In the genomic region with DNA sequence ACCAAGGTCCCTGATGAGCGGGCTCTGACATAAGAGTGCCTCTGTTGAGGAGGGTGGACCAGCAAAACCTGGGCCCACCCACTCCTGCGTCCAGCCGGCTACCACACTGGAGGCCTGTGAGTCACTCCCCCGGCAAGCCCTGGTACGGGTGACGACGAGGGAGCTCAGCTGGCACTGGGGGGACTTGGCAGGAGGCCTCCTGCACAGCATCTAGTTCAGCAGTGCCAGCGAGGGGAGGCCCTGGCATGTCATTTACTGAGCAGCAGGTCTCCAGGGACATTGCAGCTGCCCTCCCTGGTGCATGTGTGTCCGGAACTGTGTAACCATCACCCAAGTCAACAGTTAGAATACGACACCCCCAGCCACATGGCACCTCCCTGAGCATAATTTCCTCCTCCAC, we compare ENCODE assay signal across 10 cellular contexts. TPM values are rescaled to one million over a fixed set of nuclear protein-coding genes. Genes with fewer than 3 reads are reported as not detected.
DNase-seq lines count a peak whose midpoint lies in the region; ATAC-seq lines count a peak whose summit lies in the region.
"Had no signal": no experiment of that assay in that cellular context is flagged by ENCODE, and none has a peak within 500 bp of the region (broad histone marks: within the 10 kb centered on the region; RNA-seq: fewer than 3 reads in every experiment).

No MANE protein-coding gene starts in this region.

- H3K27me3 Mint-ChIP-seq in activated naive CD8-positive, alpha-beta T cell treated with anti-CD3 and anti-CD28 coated beads for 36 hours, result no peaks in the 10 kb centered on the region

- no peaks in the 10 kb centered on the region for H3K36me3 Mint-ChIP-seq in activated naive CD8-positive, alpha-beta T cell treated with anti-CD3 and anti-CD28 coated beads for 36 hours

- H3K4me1 Mint-ChIP-seq in activated naive CD8-positive, alpha-beta T cell treated with anti-CD3 and anti-CD28 coated beads for 36 hours, result peaks cover 7% of the 10 kb centered on the region
- H3K4me1 Mint-ChIP-seq: central memory CD8-positive, alpha-beta T cell had no signal

- DNase-seq in DMS153 (lab: John Stamatoyannopoulos, UW), result peak; percentile 70
- peak; percentile 52 for DNase-seq in SW480 (ENCODE audit: low spot score)
- peak; percentile 83 to 98 (median 92) for DNase-seq in head of caudate nucleus
- peak; percentile 77 for DNase-seq in sciatic nerve (ENCODE audit: low spot score)
- DNase-seq in RPMI8226, result no peak
- no peak for DNase-seq in activated naive CD8-positive, alpha-beta T cell treated with anti-CD3 and anti-CD28 coated beads for 36 hours
- DNase-seq: activated CD4-positive, alpha-beta T cell treated with anti-CD3 and anti-CD28 coated beads for 1 hour had no signal

- intact Hi-C loops in head of caudate nucleus (cut with DNase I) (no loop called here), sciatic nerve (cut with DNase I) (no loop called here)

- no peak for ATAC-seq in sciatic nerve
- ATAC-seq in HG03565 (IDR thresholded peaks at IDR 0.05; ENCODE audit: unreplicated experiment), result no peak
- ATAC-seq in HG03095 (IDR thresholded peaks at IDR 0.05; ENCODE audit: unreplicated experiment), result no peak

- H3K4me3 Mint-ChIP-seq in activated naive CD8-positive, alpha-beta T cell treated with anti-CD3 and anti-CD28 coated beads for 36 hours, result no peak overlapping the region
- H3K4me3 Mint-ChIP-seq: central memory CD8-positive, alpha-beta T cell had no signal

- H3K9me3 Mint-ChIP-seq in activated naive CD8-positive, alpha-beta T cell treated with anti-CD3 and anti-CD28 coated beads for 36 hours, result no peaks in the 10 kb centered on the region
- H3K9me3 Mint-ChIP-seq: central memory CD8-positive, alpha-beta T cell had no signal

- no peak overlapping the region for H3K27ac Mint-ChIP-seq in activated naive CD8-positive, alpha-beta T cell treated with anti-CD3 and anti-CD28 coated beads for 36 hours

RNA-seq across cellular contexts. Expression of gene CD9, which starts 24.4 kb away (rescaled TPM):
- 554 TPM for total RNA-seq in sciatic nerve
- total RNA-seq in activated naive CD8-positive, alpha-beta T cell treated with anti-CD3 and anti-CD28 coated beads for 36 hours, result 10 to 100 TPM; 16.2 to 18.1 TPM

Comparison
In these comparisons a context has a peak if more than half of its experiments do, and no peak if none do; other contexts are left out.
1. DNase-seq: peak in DMS153 (single experiment), SW480 (single experiment), head of caudate nucleus (42 of 42) and sciatic nerve (single experiment); none in RPMI8226 (single experiment) and activated naive CD8-positive, alpha-beta T cell treated with anti-CD3 and anti-CD28 coated beads for 36 hours (single experiment).
2. RNA of gene CD9, which starts 24.4 kb away (total RNA-seq): 554 TPM in sciatic nerve (single experiment); 16.2 to 18.1 TPM in activated naive CD8-positive, alpha-beta T cell treated with anti-CD3 and anti-CD28 coated beads for 36 hours; every median in the first group is over 10 times any median in the second.